ENCODE assay signal across 22 cellular contexts in genomic region chr6:11458509-11458908, GRCh38.
"Had no signal": no experiment of that assay in that cellular context is flagged by ENCODE, and none has a peak within 500 bp of the region (broad histone marks: within the 10 kb centered on the region; RNA-seq: fewer than 3 reads in every experiment).

No MANE protein-coding gene starts in this region.

- H3K9me3 Mint-ChIP-seq: stimulated activated effector memory CD8-positive, alpha-beta T cell treated with anti-CD3 and anti-CD28 coated beads, Interleukin-12 subunit alpha, Interleukin-12 subunit beta, amount 100 ng/mL, for 72 hours; type B pancreatic cell had no signal

- H3K36me3 ChIP-seq: neutrophil, sigmoid colon, suprapubic skin, thyroid gland, uterus had no signal

- H3K36me3 Mint-ChIP-seq: naive thymus-derived CD8-positive, alpha-beta T cell; stimulated activated effector memory CD8-positive, alpha-beta T cell treated with anti-CD3 and anti-CD28 coated beads, Interleukin-12 subunit alpha, Interleukin-12 subunit beta, amount 100 ng/mL, for 72 hours; type B pancreatic cell had no signal

- H3K27ac Mint-ChIP-seq: endodermal cell, type B pancreatic cell had no signal

- H3K9me3 ChIP-seq: neutrophil, psoas muscle, sigmoid colon, suprapubic skin, thyroid gland, uterus had no signal

- ATAC-seq: foreskin keratinocyte; left cardiac atrium; naive thymus-derived CD8-positive, alpha-beta T cell; psoas muscle had no signal

- H3K4me2 ChIP-seq: hepatocyte had no signal

- H3K27me3 ChIP-seq: hepatocyte, neutrophil, sigmoid colon, suprapubic skin, thyroid gland, uterus had no signal

- DNase-seq: effector CD4-positive, alpha-beta T cell; endodermal cell; erythroblast; foreskin keratinocyte; head of caudate nucleus; kidney; left cardiac atrium; naive thymus-derived CD8-positive, alpha-beta T cell; psoas muscle; retina; sigmoid colon; small intestine; stimulated activated CD4-positive, alpha-beta T cell treated with anti-CD3 and anti-CD28 coated beads, Interleukin-4, amount 100 ng/mL, for 1 hour; stimulated activated CD8-positive, alpha-beta memory T cell treated with anti-CD3 and anti-CD28 coated beads, Interleukin-4, amount 100 ng/mL, for 48 hours; thyroid gland; uterus had no signal

- H3K79me2 ChIP-seq: hepatocyte had no signal

- H2AFZ ChIP-seq: hepatocyte had no signal

- H3K4me3 ChIP-seq: coronary artery, hepatocyte, psoas muscle, sigmoid colon, suprapubic skin, thyroid gland, uterus had no signal

- H3K27ac ChIP-seq: coronary artery, foreskin keratinocyte, hepatocyte, neutrophil, psoas muscle, sigmoid colon, suprapubic skin, thyroid gland, uterus had no signal

- H3K4me1 ChIP-seq: foreskin keratinocyte, psoas muscle, sigmoid colon, suprapubic skin, uterus had no signal

- H3K4me1 Mint-ChIP-seq: endodermal cell had no signal

- H3K4me3 Mint-ChIP-seq: endodermal cell; naive thymus-derived CD8-positive, alpha-beta T cell; stimulated activated effector memory CD8-positive, alpha-beta T cell treated with anti-CD3 and anti-CD28 coated beads, Interleukin-12 subunit alpha, Interleukin-12 subunit beta, amount 100 ng/mL, for 72 hours; type B pancreatic cell had no signal
